26 cellular contexts compared by ENCODE assay signal in genomic region chr5:100539519-100539918, GRCh38.
"Had no signal": no experiment of that assay in that cellular context is flagged by ENCODE, and none has a peak within 500 bp of the region (broad histone marks: within the 10 kb centered on the region; RNA-seq: fewer than 3 reads in every experiment).

No MANE protein-coding gene starts in this region.

- H3K4me3 ChIP-seq: left ventricle myocardium inferior, lung, mucosa of descending colon, ovary, right atrium auricular region, right lobe of liver, smooth muscle cell, testis, thyroid gland, upper lobe of right lung had no signal

- H3K4me2 ChIP-seq: smooth muscle cell had no signal

- ATAC-seq: left colon; mucosa of descending colon; naive thymus-derived CD4-positive, alpha-beta T cell; natural killer cell treated with Interleukin-12 subunit alpha and Interleukin-12 subunit beta and Interleukin-15 and Interleukin-18, amount 100 ng/mL, for 72 hours; right lobe of liver; stimulated activated memory B cell treated with anti-CD40 and anti-IgM and Interleukin-4, amounts not matched to agents 10 μg/mL and 1 μg/mL and 100 μg/mL, for 72 hours; stimulated activated naive CD8-positive, alpha-beta T cell treated with anti-CD3 and anti-CD28 coated beads, Interleukin-15, amount 100 ng/mL, for 72 hours; upper lobe of right lung had no signal

- H3K36me3 ChIP-seq: left ventricle myocardium inferior, ovary, right atrium auricular region, right lobe of liver, thyroid gland, upper lobe of right lung had no signal

- H3K9me3 ChIP-seq: left ventricle myocardium inferior, mucosa of descending colon, ovary, right atrium auricular region, right lobe of liver, testis, thyroid gland, upper lobe of right lung had no signal

- DNase-seq: hippocampal formation; kidney; left colon; left ventricle myocardium inferior; midbrain; mucosa of descending colon; naive thymus-derived CD4-positive, alpha-beta T cell; ovary; right lobe of liver; stimulated activated CD4-positive, alpha-beta T cell treated with anti-CD3 and anti-CD28 coated beads, Interleukin-1b, Interleukin-23, amount 100 ng/mL, for 48 hours; stimulated activated CD4-positive, alpha-beta T cell treated with anti-CD3 and anti-CD28 coated beads, Interleukin-2, amount 100 ng/mL, for 48 hours; stimulated activated CD4-positive, alpha-beta T cell treated with anti-CD3 and anti-CD28 coated beads, Interleukin-4, amount 100 ng/mL, for 4 hours; stimulated activated CD8-positive, alpha-beta memory T cell treated with anti-CD3 and anti-CD28 coated beads, Interleukin-4, amount 100 ng/mL, for 48 hours; stimulated activated naive CD4-positive, alpha-beta T cell treated with Interleukin-2 at 50 U/mL for 16 hours; stimulated activated naive CD8-positive, alpha-beta T cell treated with anti-CD3 and anti-CD28 coated beads, Interleukin-15, amount 100 ng/mL, for 72 hours; substantia nigra; testis; thyroid gland; trophoblast cell; upper lobe of right lung had no signal

- H3K27me3 ChIP-seq: ovary, right atrium auricular region, right lobe of liver, testis, thyroid gland, upper lobe of right lung had no signal

- FAIRE-seq: kidney, urothelium cell line had no signal

- H3K27ac ChIP-seq: left ventricle myocardium inferior, ovary, right atrium auricular region, right lobe of liver, testis, thyroid gland, upper lobe of right lung had no signal
